ENCODE assay signal across 19 cellular contexts in genomic region chr21:14086553-14086952, GRCh38.
A peak's percentile ranks its signal among the peaks of the same experiment; 100 is the strongest.
DNase-seq lines count a peak whose midpoint lies in the region; ATAC-seq and TF ChIP-seq lines count a peak whose summit lies in the region.
"Had no signal": no experiment of that assay in that cellular context is flagged by ENCODE, and none has a peak within 500 bp of the region (broad histone marks: within the 10 kb centered on the region; RNA-seq: fewer than 3 reads in every experiment).

No MANE protein-coding gene starts in this region.

- peaks cover 13% of the 10 kb centered on the region for H3K9me3 Mint-ChIP-seq in activated CD4-positive, alpha-beta T cell treated with anti-CD3 and anti-CD28 coated beads, Interleukin-2, amount 10 ng/mL, durations not matched to agents 7 days and 5 days
- peaks cover 2% of the 10 kb centered on the region for H3K9me3 Mint-ChIP-seq in activated CD4-positive, alpha-beta memory T cell treated with anti-CD3 and anti-CD28 coated beads, Interleukin-2, amount 10 ng/mL, durations not matched to agents 7 days and 5 days

- CTCF ChIA-PET in activated CD4-positive, alpha-beta T cell treated with anti-CD3 and anti-CD28 coated beads, Interleukin-2, amount 10 ng/mL, durations not matched to agents 7 days and 5 days (lab: Charles Lee) = no interaction called here
- CTCF ChIA-PET in activated CD4-positive, alpha-beta memory T cell treated with anti-CD3 and anti-CD28 coated beads, Interleukin-2, amount 10 ng/mL, durations not matched to agents 7 days and 5 days (lab: Charles Lee) = no interaction called here

- no peak for DNase-seq in activated CD4-positive, alpha-beta T cell treated with anti-CD3 and anti-CD28 coated beads, Interleukin-2, amount 10 ng/mL, durations not matched to agents 7 days and 5 days
- no peak for DNase-seq in activated CD4-positive, alpha-beta T cell treated with anti-CD3 and anti-CD28 coated beads, Interleukin-2, amount 50 U/mL, for 4 hours
- no peak for DNase-seq in activated CD4-positive, alpha-beta memory T cell treated with anti-CD3 and anti-CD28 coated beads, Interleukin-2, amount 10 ng/mL, durations not matched to agents 7 days and 5 days
- DNase-seq in islet precursor cell = no peak
- DNase-seq in dermis blood vessel endothelial cell = no peak
- DNase-seq in brain microvascular endothelial cell = no peak
- DNase-seq: aorta; erythroblast; Karpas-422; NCI-H1436 treated with DMSO at 0.1 percent for 48 hours; NCI-H226; right lobe of liver; Right ventricle myocardium superior; stimulated activated CD4-positive, alpha-beta T cell treated with anti-CD3 and anti-CD28 coated beads, Interleukin-2, amount 100 ng/mL, for 24 hours; stimulated activated CD8-positive, alpha-beta memory T cell treated with anti-CD3 and anti-CD28 coated beads, Interleukin-4, amount 100 ng/mL, for 48 hours; tibial artery had no signal

- H3K27ac Mint-ChIP-seq in activated CD4-positive, alpha-beta T cell treated with anti-CD3 and anti-CD28 coated beads, Interleukin-2, amount 10 ng/mL, durations not matched to agents 7 days and 5 days = peak overlapping the region; percentile 38
- peak overlapping the region; percentile 57 for H3K27ac Mint-ChIP-seq in activated CD4-positive, alpha-beta memory T cell treated with anti-CD3 and anti-CD28 coated beads, Interleukin-2, amount 10 ng/mL, durations not matched to agents 7 days and 5 days
- H3K27ac Mint-ChIP-seq: CD4-positive, alpha-beta memory T cell had no signal

- peaks cover 5% of the 10 kb centered on the region for H3K4me1 Mint-ChIP-seq in activated CD4-positive, alpha-beta T cell treated with anti-CD3 and anti-CD28 coated beads, Interleukin-2, amount 10 ng/mL, durations not matched to agents 7 days and 5 days
- H3K4me1 Mint-ChIP-seq in activated CD4-positive, alpha-beta memory T cell treated with anti-CD3 and anti-CD28 coated beads, Interleukin-2, amount 10 ng/mL, durations not matched to agents 7 days and 5 days = peaks cover 14% of the 10 kb centered on the region
- H3K4me1 Mint-ChIP-seq: CD4-positive, alpha-beta memory T cell had no signal

- no peak overlapping the region for H3K4me3 Mint-ChIP-seq in activated CD4-positive, alpha-beta T cell treated with anti-CD3 and anti-CD28 coated beads, Interleukin-2, amount 10 ng/mL, durations not matched to agents 7 days and 5 days
- H3K4me3 Mint-ChIP-seq in activated CD4-positive, alpha-beta memory T cell treated with anti-CD3 and anti-CD28 coated beads, Interleukin-2, amount 10 ng/mL, durations not matched to agents 7 days and 5 days = no peak overlapping the region
- H3K4me3 Mint-ChIP-seq: CD4-positive, alpha-beta memory T cell had no signal

- ATAC-seq in GM19351 (IDR thresholded peaks at IDR 0.05; ENCODE audit: unreplicated experiment) (peak; percentile 56), HG02852 (IDR thresholded peaks at IDR 0.05; ENCODE audit: unreplicated experiment) (peak; percentile 79)
- ATAC-seq: right lobe of liver had no signal

- no peak for TF ChIP-seq CTCF in brain microvascular endothelial cell (IDR thresholded peaks at IDR 0.05; ENCODE audit: low read depth, low read length, missing control alignments)

- POLR2A ChIA-PET in activated CD4-positive, alpha-beta T cell treated with anti-CD3 and anti-CD28 coated beads, Interleukin-2, amount 10 ng/mL, durations not matched to agents 7 days and 5 days (lab: Charles Lee) = no interaction called here
- POLR2A ChIA-PET in activated CD4-positive, alpha-beta memory T cell treated with anti-CD3 and anti-CD28 coated beads, Interleukin-2, amount 10 ng/mL, durations not matched to agents 7 days and 5 days (lab: Charles Lee) = no interaction called here

- H3K27ac ChIP-seq in brain microvascular endothelial cell = no peak overlapping the region
- H3K27ac ChIP-seq: right lobe of liver, tibial artery had no signal

- peaks cover 32% of the 10 kb centered on the region for H3K36me3 Mint-ChIP-seq in activated CD4-positive, alpha-beta T cell treated with anti-CD3 and anti-CD28 coated beads, Interleukin-2, amount 10 ng/mL, durations not matched to agents 7 days and 5 days (ENCODE audit: low read depth)
- peaks cover 15% of the 10 kb centered on the region for H3K36me3 Mint-ChIP-seq in activated CD4-positive, alpha-beta memory T cell treated with anti-CD3 and anti-CD28 coated beads, Interleukin-2, amount 10 ng/mL, durations not matched to agents 7 days and 5 days (ENCODE audit: low read depth)
- H3K36me3 Mint-ChIP-seq: CD4-positive, alpha-beta memory T cell had no signal

- no peaks in the 10 kb centered on the region for H3K36me3 ChIP-seq in brain microvascular endothelial cell (replicated peaks)
- H3K36me3 ChIP-seq: right lobe of liver had no signal

- no peaks in the 10 kb centered on the region for H3K27me3 Mint-ChIP-seq in activated CD4-positive, alpha-beta T cell treated with anti-CD3 and anti-CD28 coated beads, Interleukin-2, amount 10 ng/mL, durations not matched to agents 7 days and 5 days
- no peaks in the 10 kb centered on the region for H3K27me3 Mint-ChIP-seq in activated CD4-positive, alpha-beta memory T cell treated with anti-CD3 and anti-CD28 coated beads, Interleukin-2, amount 10 ng/mL, durations not matched to agents 7 days and 5 days
- H3K27me3 Mint-ChIP-seq: CD4-positive, alpha-beta memory T cell had no signal

- H3K27me3 ChIP-seq in brain microvascular endothelial cell (replicated peaks) = no peaks in the 10 kb centered on the region
- H3K27me3 ChIP-seq: right lobe of liver, tibial artery had no signal

- H3K4me3 ChIP-seq in brain microvascular endothelial cell (ENCODE audit: low read depth, low read length) = no peak overlapping the region
- H3K4me3 ChIP-seq: right lobe of liver, tibial artery had no signal

- in situ Hi-C loops in brain microvascular endothelial cell (cut with HindIII; ENCODE audit: low pct_ligation_motif_present, low sequenced_read_pairs) = no loop called here
